In the genomic region with DNA sequence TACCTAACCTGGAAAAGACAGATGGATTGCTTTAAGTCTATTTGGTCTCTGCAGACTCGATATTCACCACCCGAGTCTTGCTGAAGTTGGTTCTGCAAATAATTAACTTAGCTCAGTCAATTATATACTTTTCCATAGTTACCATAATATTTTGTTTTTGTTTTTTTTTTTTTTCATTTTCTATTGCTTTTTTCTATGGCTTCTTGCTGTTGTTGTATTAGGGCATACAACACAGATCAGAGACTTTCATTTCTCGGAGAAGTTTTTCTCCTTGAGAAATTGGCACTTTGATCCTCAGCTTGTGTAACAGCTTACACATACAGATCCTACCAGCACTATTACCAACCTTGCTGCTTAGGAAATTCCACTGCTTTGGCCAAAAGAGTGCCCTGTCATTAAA, we compare ENCODE assay signal across 1 cellular context.
TF ChIP-seq lines count a peak whose summit lies in the region.

No MANE protein-coding gene starts in this region.

TF ChIP-seq in liver, 16 proteins besides CTCF, POLR2A, EP300 and RAD21 (continued from another document):
- no peak for TF ChIP-seq EGR1 (IDR thresholded peaks at IDR 0.05; ENCODE audit: low read depth in 2 of 2)
- no peak for TF ChIP-seq GABPA (IDR thresholded peaks at IDR 0.05 in 1 of 2, conservative IDR thresholded peaks at IDR 0.05 in 1 of 2)
- TF ChIP-seq HNF4G (IDR thresholded peaks at IDR 0.05) = peak; percentile 34
- TF ChIP-seq YY1 (IDR thresholded peaks at IDR 0.05) = no peak
- TF ChIP-seq FOXA2 (IDR thresholded peaks at IDR 0.05) = no peak
- TF ChIP-seq RXRA (IDR thresholded peaks at IDR 0.05) = peak; percentile 7 to 30
